Comparison of ENCODE assay signal across 1 cellular context in genomic region chr6:27479319-27480182, GRCh38.
TF ChIP-seq lines count a peak whose summit lies in the region.

No MANE protein-coding gene starts in this region.

TF ChIP-seq in HepG2, 621 proteins besides CTCF, POLR2A, EP300 and RAD21 (continued from another document):
- no peak for TF ChIP-seq ZBTB40 (IDR thresholded peaks at IDR 0.05)
- 0 out of 2 replicates have a peak, but pooled peaks have one; percentile 44 for TF ChIP-seq ZBTB40 (CRISPR knock-in tag; IDR thresholded peaks at IDR 0.05)
- TF ChIP-seq RCOR2 (CRISPR knock-in tag; IDR thresholded peaks at IDR 0.05), result peak; percentile 66; the same call in 1 of the 2 replicates
- TF ChIP-seq MAF1 (CRISPR knock-in tag; IDR thresholded peaks at IDR 0.05; ENCODE audit: borderline replicate concordance), result peak; percentile 96
- TF ChIP-seq ZNF263 (CRISPR knock-in tag; IDR thresholded peaks at IDR 0.05), result 0 out of 2 replicates have a peak, but pooled peaks have one; percentile 38
- no peak for TF ChIP-seq SYNCRIP (IDR thresholded peaks at IDR 0.05; ENCODE audit: insufficient read depth, low read depth, low read length)
- TF ChIP-seq ZNF580 (CRISPR knock-in tag; IDR thresholded peaks at IDR 0.05; ENCODE audit: borderline replicate concordance, low read depth), result peak; percentile 43; the same call in 1 of the 2 replicates
- TF ChIP-seq KLF9 (CRISPR knock-in tag; IDR thresholded peaks at IDR 0.05; ENCODE audit: low read depth), result no peak
- no peak for TF ChIP-seq ZNF660 (CRISPR knock-in tag; IDR thresholded peaks at IDR 0.05; ENCODE audit: borderline replicate concordance, low read depth)
- no peak; the same call in 1 of the 2 replicates for TF ChIP-seq ZNF230 (CRISPR knock-in tag; IDR thresholded peaks at IDR 0.05)
- TF ChIP-seq UBTF (CRISPR knock-in tag; IDR thresholded peaks at IDR 0.05), result no peak; the same call in 1 of the 2 replicates
- peak; percentile 89 for TF ChIP-seq HOXA5 (CRISPR knock-in tag; IDR thresholded peaks at IDR 0.05)
- TF ChIP-seq ZNF879 (CRISPR knock-in tag; IDR thresholded peaks at IDR 0.05), result 0 out of 2 replicates have a peak, but pooled peaks have one; percentile 58
- TF ChIP-seq RBM22 (optimal IDR thresholded peaks at IDR 0.05; ENCODE audit: low read length), result peak; percentile 97
- TF ChIP-seq ZBTB33 (CRISPR knock-in tag; IDR thresholded peaks at IDR 0.05), result 0 out of 2 replicates have a peak, but pooled peaks have one; percentile 39
- TF ChIP-seq RNF219 (CRISPR knock-in tag; IDR thresholded peaks at IDR 0.05), result no peak
- no peak; the same call in 1 of the 2 replicates for TF ChIP-seq CHD4 (IDR thresholded peaks at IDR 0.05; ENCODE audit: borderline replicate concordance, low read length)
- TF ChIP-seq ZNF598 (CRISPR knock-in tag; IDR thresholded peaks at IDR 0.05; ENCODE audit: borderline replicate concordance), result no peak
- no peak for TF ChIP-seq SIN3B (IDR thresholded peaks at IDR 0.05; ENCODE audit: low read length)
- 0 out of 2 replicates have a peak, but pooled peaks have one; percentile 44 for TF ChIP-seq ZSCAN21 (CRISPR knock-in tag; IDR thresholded peaks at IDR 0.05; ENCODE audit: borderline replicate concordance)
- no peak for TF ChIP-seq CEBPB (IDR thresholded peaks at IDR 0.05; ENCODE audit: borderline replicate concordance, low read depth, low read length)
- TF ChIP-seq RARA (CRISPR knock-in tag; IDR thresholded peaks at IDR 0.05), result peak; percentile 43; the same call in 1 of the 2 replicates
- no peak for TF ChIP-seq ZNF878 (CRISPR knock-in tag; IDR thresholded peaks at IDR 0.05)
- TF ChIP-seq U2AF2 (IDR thresholded peaks at IDR 0.05; ENCODE audit: low read depth, low read length), result no peak
- no peak for TF ChIP-seq LRRFIP1 (CRISPR knock-in tag; conservative IDR thresholded peaks at IDR 0.05)
- TF ChIP-seq ZBTB43 (CRISPR knock-in tag; conservative IDR thresholded peaks at IDR 0.05), result 0 out of 2 replicates have a peak, but pooled peaks have one; percentile 49
- no peak; the same call in 1 of the 2 replicates for TF ChIP-seq TSC22D2 (CRISPR knock-in tag; IDR thresholded peaks at IDR 0.05; ENCODE audit: borderline replicate concordance)
- peak; percentile 74 for TF ChIP-seq ARNTL (CRISPR knock-in tag; IDR thresholded peaks at IDR 0.05)
- TF ChIP-seq NR2C2 (CRISPR knock-in tag; IDR thresholded peaks at IDR 0.05; ENCODE audit: borderline replicate concordance), result peak; percentile 35; the same call in 1 of the 2 replicates
- no peak for TF ChIP-seq ATM (IDR thresholded peaks at IDR 0.05; ENCODE audit: borderline replicate concordance)
- TF ChIP-seq FOXA1 (IDR thresholded peaks at IDR 0.05), result no peak
- TF ChIP-seq FOXA1 (CRISPR knock-in tag; IDR thresholded peaks at IDR 0.05), result peak; percentile 27; the same call in 1 of the 2 replicates
- no peak for TF ChIP-seq GLI4 (CRISPR knock-in tag; IDR thresholded peaks at IDR 0.05; ENCODE audit: borderline replicate concordance)
